8 cellular contexts compared by ENCODE assay signal in genomic region chr1:231626951-231627614, GRCh38. TPM values are rescaled to one million over a fixed set of nuclear protein-coding genes. Genes with fewer than 3 reads are reported as not detected.
A peak's percentile ranks its signal among the peaks of the same experiment; 100 is the strongest.
DNase-seq lines count a peak whose midpoint lies in the region; ATAC-seq lines count a peak whose summit lies in the region.

No MANE protein-coding gene starts in this region.

- WGBS in right cardiac atrium: under 1% methylated on average over 49 of the region's 49 CpGs

- H3K9me3 ChIP-seq in SJCRH30 (replicated peaks) (no peaks in the 10 kb centered on the region; the same call in 1 of the 2 replicates), adipocyte (ENCODE audit: control insufficient read depth, low read length) (no peaks in the 10 kb centered on the region), right cardiac atrium (ENCODE audit: control insufficient read depth, low read length) (no peaks in the 10 kb centered on the region)

- H3K4me3 ChIP-seq in SJCRH30 (peak overlapping the region; percentile 69), adipocyte (ENCODE audit: low read length) (peak overlapping the region; percentile 88), right cardiac atrium (ENCODE audit: low read length) (peak overlapping the region; percentile 67)

- DNase-seq in AG20443 (ENCODE audit: low spot score) (peak; percentile 70), SJCRH30 (peak; percentile 69 to 73), adipocyte (ENCODE audit: low read depth) (peak; percentile 62), right cardiac atrium (peak; percentile 82 to 93 (median 92)), posterior cingulate gyrus (peak in 7 of 10 donors; percentile 33 to 90 (median 44)), inferior parietal cortex (ENCODE audit: extremely low spot score) (no peak)

- H3K27ac ChIP-seq in SJCRH30: peak overlapping the region; percentile 19; the same call in 1 of the 2 replicates
- peak overlapping the region; percentile 49 for H3K27ac ChIP-seq in right cardiac atrium (ENCODE audit: low read length)

- ATAC-seq in GM19035 (IDR thresholded peaks at IDR 0.05; ENCODE audit: unreplicated experiment): peak; percentile 62
- peak; percentile 53 for ATAC-seq in HG03442 (IDR thresholded peaks at IDR 0.05; ENCODE audit: unreplicated experiment)
- peak; percentile 93 for ATAC-seq in right cardiac atrium

- H3K27me3 ChIP-seq in SJCRH30: no peaks in the 10 kb centered on the region
- H3K27me3 ChIP-seq in adipocyte (replicated peaks; ENCODE audit: control insufficient read depth, insufficient read depth, low read length): peaks cover 5% of the 10 kb centered on the region
- no peaks in the 10 kb centered on the region for H3K27me3 ChIP-seq in right cardiac atrium (ENCODE audit: control insufficient read depth, insufficient read depth)

- intact Hi-C loops in right cardiac atrium (cut with DNase I): no loop called here
- intact Hi-C loops in posterior cingulate gyrus (cut with DNase I): loop anchor here (10.0 kb wide), 1 partner anchor 68 kb away; no protein-coding TSS in a partner anchor

- H3K36me3 ChIP-seq in SJCRH30 (no peaks in the 10 kb centered on the region), adipocyte (ENCODE audit: control insufficient read depth, insufficient read depth, low read length, severe bottlenecking) (no peaks in the 10 kb centered on the region)

- peaks cover 22% of the 10 kb centered on the region for H3K4me1 ChIP-seq in SJCRH30
- no peaks in the 10 kb centered on the region for H3K4me1 ChIP-seq in adipocyte (ENCODE audit: control insufficient read depth, insufficient read depth, low read length)
- H3K4me1 ChIP-seq in right cardiac atrium (ENCODE audit: control insufficient read depth, insufficient read depth, low read length): no peaks in the 10 kb centered on the region

- H3K9ac ChIP-seq in adipocyte (ENCODE audit: low read length): peak overlapping the region; percentile 86

RNA-seq across cellular contexts. Expression of gene DISC1, which starts 0.5 kb away (rescaled TPM):
- total RNA-seq in SJCRH30 (2014; rRNA removed; shearing (Covaris generic)): 4.1 and 5.3 TPM in 2 replicates
- 1 to 10 TPM; 4.5 to 7.4 (median 5.2) TPM for total RNA-seq in right cardiac atrium
- 2.3 TPM for polyA plus RNA-seq in right cardiac atrium
